In the genomic region with DNA sequence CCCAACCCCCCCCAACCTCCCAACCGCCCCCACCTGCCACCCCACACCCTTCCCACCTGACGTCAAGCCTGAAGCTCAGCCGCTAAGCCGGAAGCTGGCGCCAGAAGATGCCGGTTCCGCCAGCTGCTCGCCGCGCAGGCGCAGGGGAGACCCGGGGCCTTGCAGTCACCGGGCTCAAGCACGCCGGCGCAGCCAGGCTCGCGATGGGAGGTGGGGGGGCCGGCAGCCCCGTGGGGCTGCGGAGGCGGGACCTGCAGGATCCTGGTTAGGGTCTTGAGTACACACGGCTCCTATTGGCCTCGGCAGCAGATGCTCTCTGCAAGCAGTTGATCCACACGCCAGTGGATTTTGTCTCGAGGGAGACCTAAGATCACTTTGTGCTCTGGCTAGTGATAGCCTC, we compare ENCODE assay signal across 8 cellular contexts. TPM values are rescaled to one million over a fixed set of nuclear protein-coding genes. Genes with fewer than 3 reads are reported as not detected.
DNase-seq lines count a peak whose midpoint lies in the region; ATAC-seq and TF ChIP-seq lines count a peak whose summit lies in the region.

A gene (minus strand): TSS at position 109 of the 400 bp plus-strand sequence. CDS start 4,268 bp downstream, outside the sequence.

- H3K9ac ChIP-seq in BLaER1 treated with 17β-estradiol and CSF1 and Interleukin-3, amounts not matched to agents 10 nM and 100 nM: peak within 1 kb of the TSS; percentile 61 to 79 (median 74); a peak in 21 of 22 replicates

- DNase-seq in NCI-H526 treated with DMSO at 0.1 percent for 48 hours (lab: John Stamatoyannopoulos, UW): peak; percentile 85
- peak; percentile 93 for DNase-seq in activated CD4-positive, alpha-beta T cell treated with anti-CD3 and anti-CD28 coated beads, Interleukin-2, amount 10 ng/mL, durations not matched to agents 7 days and 5 days
- peak; percentile 95 to 99 for DNase-seq in left lung
- peak; percentile 92 for DNase-seq in stimulated activated CD4-positive, alpha-beta T cell treated with anti-CD3 and anti-CD28 coated beads, Interleukin-2, amount 100 ng/mL, for 4 hours (ENCODE audit: low read depth)

- peak; percentile 54 for ATAC-seq in GM19328 (IDR thresholded peaks at IDR 0.05; ENCODE audit: unreplicated experiment)
- peak; percentile 59 for ATAC-seq in HG03469 (IDR thresholded peaks at IDR 0.05; ENCODE audit: unreplicated experiment)
- peak; percentile 72 for ATAC-seq in left lung

- peaks cover 0 to 3% (median 0%) of the 10 kb centered on the region in 11 experiments; a peak in 2 of 22 replicates for H3K9me3 ChIP-seq in BLaER1 treated with 17β-estradiol and CSF1 and Interleukin-3, amounts not matched to agents 10 nM and 100 nM (replicated peaks in 1 of 11)
- H3K9me3 ChIP-seq in left lung: no peaks in the 10 kb centered on the region

- H3K4me3 ChIP-seq in BLaER1 treated with 17β-estradiol and CSF1 and Interleukin-3, amounts not matched to agents 10 nM and 100 nM: peak within 1 kb of the TSS; percentile 47 to 96 (median 60)
- H3K4me3 ChIP-seq in left lung: peak within 1 kb of the TSS; percentile 21 to 43

- H3K4me1 ChIP-seq in BLaER1 treated with 17β-estradiol and CSF1 and Interleukin-3, amounts not matched to agents 10 nM and 100 nM: peaks cover 49 to 77% (median 66%) of the 10 kb centered on the region in 10 experiments
- H3K4me1 ChIP-seq in left lung: peaks cover 8 to 53% of the 10 kb centered on the region in 2 donors

- TF ChIP-seq CTCF in left lung (IDR thresholded peaks at IDR 0.05): no peak

- no peaks in the 10 kb centered on the region for H3K27me3 Mint-ChIP-seq in activated CD4-positive, alpha-beta T cell treated with anti-CD3 and anti-CD28 coated beads, Interleukin-2, amount 10 ng/mL, durations not matched to agents 7 days and 5 days
- H3K27me3 Mint-ChIP-seq in dendritic cell treated with granulocyte-macrophage colony-stimulating factor and Interleukin-4, amounts not matched to agents 40 ng/mL and 50 ng/mL, for 4 days: no peaks in the 10 kb centered on the region

- H3K36me3 ChIP-seq in BLaER1 treated with 17β-estradiol and CSF1 and Interleukin-3, amounts not matched to agents 10 nM and 100 nM: peaks cover 6 to 8% (median 7%) of the 10 kb centered on the region in 11 experiments; a peak in 21 of 22 replicates
- H3K36me3 ChIP-seq in left lung: peaks cover 0 to 8% of the 10 kb centered on the region in 2 donors

- no peaks in the 10 kb centered on the region for H3K9me3 Mint-ChIP-seq in activated CD4-positive, alpha-beta T cell treated with anti-CD3 and anti-CD28 coated beads, Interleukin-2, amount 10 ng/mL, durations not matched to agents 7 days and 5 days
- H3K9me3 Mint-ChIP-seq in dendritic cell treated with granulocyte-macrophage colony-stimulating factor and Interleukin-4, amounts not matched to agents 40 ng/mL and 50 ng/mL, for 4 days: no peaks in the 10 kb centered on the region

- H3K4me2 ChIP-seq in BLaER1 treated with 17β-estradiol and CSF1 and Interleukin-3, amounts not matched to agents 10 nM and 100 nM: peak within 1 kb of the TSS; percentile 87 to 97 (median 91)

- POLR2A ChIA-PET in activated CD4-positive, alpha-beta T cell treated with anti-CD3 and anti-CD28 coated beads, Interleukin-2, amount 10 ng/mL, durations not matched to agents 7 days and 5 days (lab: Charles Lee): no interaction called here

- intact Hi-C loops in dendritic cell treated with granulocyte-macrophage colony-stimulating factor and Interleukin-4, amounts not matched to agents 40 ng/mL and 50 ng/mL, for 4 days (cut with micrococcal nuclease): loop anchor here (5.0 to 10.0 kb wide), 2 partner anchors 52 to 1569 kb away; a partner anchor contains a TSS
- intact Hi-C loops in left lung (cut with DNase I): no loop called here

- CTCF ChIA-PET in activated CD4-positive, alpha-beta T cell treated with anti-CD3 and anti-CD28 coated beads, Interleukin-2, amount 10 ng/mL, durations not matched to agents 7 days and 5 days (lab: Charles Lee): interaction anchor here (1.0 kb wide), 1 partner anchor 700 kb away, joined by 5 read pairs; no protein-coding TSS in a partner anchor

- H3K27ac Mint-ChIP-seq in activated CD4-positive, alpha-beta T cell treated with anti-CD3 and anti-CD28 coated beads, Interleukin-2, amount 10 ng/mL, durations not matched to agents 7 days and 5 days: peak within 1 kb of the TSS; percentile 87
- peak within 1 kb of the TSS; percentile 59 for H3K27ac Mint-ChIP-seq in dendritic cell treated with granulocyte-macrophage colony-stimulating factor and Interleukin-4, amounts not matched to agents 40 ng/mL and 50 ng/mL, for 4 days

- no peaks in the 10 kb centered on the region for H3K27me3 ChIP-seq in BLaER1 treated with 17β-estradiol and CSF1 and Interleukin-3, amounts not matched to agents 10 nM and 100 nM
- H3K27me3 ChIP-seq in left lung: no peaks in the 10 kb centered on the region

- H3K27ac ChIP-seq in BLaER1 treated with 17β-estradiol and CSF1 and Interleukin-3, amounts not matched to agents 10 nM and 100 nM: peak within 1 kb of the TSS; percentile 43 to 97 (median 69); a peak in 21 of 22 replicates
- peak within 1 kb of the TSS; percentile 69 to 78 for H3K27ac ChIP-seq in left lung

- H3K36me3 Mint-ChIP-seq in activated CD4-positive, alpha-beta T cell treated with anti-CD3 and anti-CD28 coated beads, Interleukin-2, amount 10 ng/mL, durations not matched to agents 7 days and 5 days (ENCODE audit: low read depth): peaks cover 15% of the 10 kb centered on the region
- peaks cover 23% of the 10 kb centered on the region for H3K36me3 Mint-ChIP-seq in dendritic cell treated with granulocyte-macrophage colony-stimulating factor and Interleukin-4, amounts not matched to agents 40 ng/mL and 50 ng/mL, for 4 days (ENCODE audit: low read depth)

- H3K4me3 Mint-ChIP-seq in activated CD4-positive, alpha-beta T cell treated with anti-CD3 and anti-CD28 coated beads, Interleukin-2, amount 10 ng/mL, durations not matched to agents 7 days and 5 days: peak within 1 kb of the TSS; percentile 90
- H3K4me3 Mint-ChIP-seq in dendritic cell treated with granulocyte-macrophage colony-stimulating factor and Interleukin-4, amounts not matched to agents 40 ng/mL and 50 ng/mL, for 4 days: peak within 1 kb of the TSS; percentile 65

- peaks cover 47% of the 10 kb centered on the region for H3K4me1 Mint-ChIP-seq in activated CD4-positive, alpha-beta T cell treated with anti-CD3 and anti-CD28 coated beads, Interleukin-2, amount 10 ng/mL, durations not matched to agents 7 days and 5 days
- peaks cover 29% of the 10 kb centered on the region for H3K4me1 Mint-ChIP-seq in dendritic cell treated with granulocyte-macrophage colony-stimulating factor and Interleukin-4, amounts not matched to agents 40 ng/mL and 50 ng/mL, for 4 days (ENCODE audit: low read depth)

- H4K20me1 ChIP-seq in BLaER1 treated with 17β-estradiol and CSF1 and Interleukin-3, amounts not matched to agents 10 nM and 100 nM: peaks cover 6 to 19% (median 14%) of the 10 kb centered on the region in 11 experiments; a peak in 19 of 22 replicates

RNA-seq across cellular contexts. Expression of the gene that starts here (rescaled TPM):
- total RNA-seq in activated CD4-positive, alpha-beta T cell treated with anti-CD3 and anti-CD28 coated beads, Interleukin-2, amount 10 ng/mL, durations not matched to agents 7 days and 5 days: 10 to 100 TPM in 1 of 2 experiments, 1 to 10 TPM in 1; 9.5 to 10.8 TPM
- 10 to 100 TPM; 12.1 to 12.4 TPM for total RNA-seq in left lung

Comparison
In these comparisons a context has a peak if more than half of its experiments do, and no peak if none do; other contexts are left out.
1. Peak in every context shown above with its lines: DNase-seq, ATAC-seq, H3K4me3 ChIP-seq and H3K27ac ChIP-seq.